ENCODE assay signal across 1 cellular context in genomic region chr17:50663812-50664374, GRCh38.
TF ChIP-seq lines count a peak whose summit lies in the region.

No MANE protein-coding gene starts in this region.

TF ChIP-seq in HepG2, 621 proteins besides CTCF, POLR2A, EP300 and RAD21 (continued from another document and continues in another):
- TF ChIP-seq ZNF460 (CRISPR knock-in tag; IDR thresholded peaks at IDR 0.05; ENCODE audit: borderline replicate concordance) (no peak), NKX3-1 (CRISPR knock-in tag; IDR thresholded peaks at IDR 0.05) (no peak), ELF4 (CRISPR knock-in tag; IDR thresholded peaks at IDR 0.05; ENCODE audit: borderline replicate concordance) (no peak), HBP1 (CRISPR knock-in tag; IDR thresholded peaks at IDR 0.05; ENCODE audit: low read depth) (no peak), ARNTL (CRISPR knock-in tag; IDR thresholded peaks at IDR 0.05) (peak; percentile 36; the same call in 1 of the 2 replicates), ZNF775 (CRISPR knock-in tag; IDR thresholded peaks at IDR 0.05; ENCODE audit: borderline replicate concordance) (no peak), FOXO4 (CRISPR knock-in tag; conservative IDR thresholded peaks at IDR 0.05) (no peak), IKZF1 (IDR thresholded peaks at IDR 0.05) (no peak), SKI (IDR thresholded peaks at IDR 0.05; ENCODE audit: partially characterized antibody) (no peak), KDM5A (IDR thresholded peaks at IDR 0.05; ENCODE audit: borderline replicate concordance, low read length) (no peak), ETS1 (CRISPR knock-in tag; IDR thresholded peaks at IDR 0.05) (no peak), ELF3 (CRISPR knock-in tag; IDR thresholded peaks at IDR 0.05) (peak; percentile 58), ZNF251 (CRISPR knock-in tag; IDR thresholded peaks at IDR 0.05) (no peak), SUZ12 (IDR thresholded peaks at IDR 0.05; ENCODE audit: low read depth, low read length) (no peak), ATF4 (CRISPR knock-in tag; IDR thresholded peaks at IDR 0.05) (no peak), REL (CRISPR knock-in tag; conservative IDR thresholded peaks at IDR 0.05) (no peak), PATZ1 (CRISPR knock-in tag; IDR thresholded peaks at IDR 0.05) (no peak), CSRNP2 (CRISPR knock-in tag; conservative IDR thresholded peaks at IDR 0.05; ENCODE audit: low read depth) (no peak), SNAPC4 (CRISPR knock-in tag; IDR thresholded peaks at IDR 0.05) (no peak), ZNF138 (CRISPR knock-in tag; IDR thresholded peaks at IDR 0.05; ENCODE audit: low read depth) (no peak), ZNF792 (CRISPR knock-in tag; IDR thresholded peaks at IDR 0.05) (no peak), ZNF136 (CRISPR knock-in tag; IDR thresholded peaks at IDR 0.05; ENCODE audit: low read depth) (no peak), ZNF619 (CRISPR knock-in tag; IDR thresholded peaks at IDR 0.05) (no peak), ZNF644 (CRISPR knock-in tag; IDR thresholded peaks at IDR 0.05; ENCODE audit: low read depth) (no peak), KDM5B (CRISPR knock-in tag; IDR thresholded peaks at IDR 0.05; ENCODE audit: borderline replicate concordance) (0 out of 2 replicates have a peak, but pooled peaks have one; percentile 12), NRL (CRISPR knock-in tag; IDR thresholded peaks at IDR 0.05; ENCODE audit: borderline replicate concordance) (no peak), ZNF687 (CRISPR knock-in tag; IDR thresholded peaks at IDR 0.05) (peak; percentile 93), YEATS4 (CRISPR knock-in tag; IDR thresholded peaks at IDR 0.05; ENCODE audit: borderline replicate concordance) (no peak), ZNF281 (CRISPR knock-in tag; IDR thresholded peaks at IDR 0.05; ENCODE audit: borderline replicate concordance) (no peak), HNRNPUL1 (IDR thresholded peaks at IDR 0.05; ENCODE audit: low read depth, low read length) (no peak), NFYB (CRISPR knock-in tag; IDR thresholded peaks at IDR 0.05) (no peak), RFXAP (CRISPR knock-in tag; IDR thresholded peaks at IDR 0.05; ENCODE audit: borderline replicate concordance) (no peak), ZNF432 (CRISPR knock-in tag; IDR thresholded peaks at IDR 0.05; ENCODE audit: borderline replicate concordance) (no peak), CBX5 (CRISPR knock-in tag; IDR thresholded peaks at IDR 0.05; ENCODE audit: borderline replicate concordance) (no peak), PBX3 (CRISPR knock-in tag; IDR thresholded peaks at IDR 0.05; ENCODE audit: borderline replicate concordance) (no peak), SP2 (CRISPR knock-in tag; IDR thresholded peaks at IDR 0.05) (no peak)
